In the genomic region with DNA sequence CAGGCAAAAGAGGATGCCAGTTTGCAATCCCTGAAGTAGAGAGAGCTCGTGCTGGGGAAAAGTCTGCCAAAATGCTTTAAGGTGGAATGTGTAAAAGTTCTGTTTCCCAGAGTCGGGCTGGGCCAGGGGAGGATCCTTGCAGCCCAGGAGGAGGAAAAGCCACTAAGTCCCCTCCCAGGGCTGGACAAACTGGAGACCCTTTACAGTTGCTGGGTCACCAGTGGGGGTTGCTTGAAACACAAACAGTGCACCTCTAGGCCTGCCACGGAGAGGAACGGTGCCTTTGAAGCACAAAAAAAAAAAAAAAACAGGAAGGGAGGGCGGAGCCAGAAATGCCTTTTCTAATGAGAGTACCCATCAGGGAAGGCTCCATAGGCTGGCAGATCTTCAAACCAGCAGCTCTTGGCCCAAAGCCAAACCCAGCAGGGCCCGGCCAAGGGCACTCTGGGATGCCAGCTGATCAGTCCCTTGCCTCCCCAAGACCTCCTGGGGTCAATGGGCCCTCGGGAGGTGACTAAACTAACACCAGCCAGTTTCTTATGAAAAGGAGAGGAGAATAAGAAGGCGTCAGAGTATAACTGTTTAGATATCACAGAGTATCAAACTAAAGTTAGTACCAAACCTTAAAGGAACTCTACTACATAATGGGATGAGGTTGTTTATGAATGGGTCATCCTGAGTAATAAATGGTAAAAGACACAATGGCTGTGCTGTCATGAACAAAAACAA, we compare ENCODE assay signal across 8 cellular contexts. TPM values are rescaled to one million over a fixed set of nuclear protein-coding genes. Genes with fewer than 3 reads are reported as not detected.
A peak's percentile ranks its signal among the peaks of the same experiment; 100 is the strongest.
DNase-seq lines count a peak whose midpoint lies in the region; ATAC-seq and TF ChIP-seq lines count a peak whose summit lies in the region.

No MANE protein-coding gene starts in this region.

- no peaks in the 10 kb centered on the region for H3K27me3 Mint-ChIP-seq in nephron (ENCODE audit: low read depth)

- ATAC-seq in HG03432 (IDR thresholded peaks at IDR 0.05; ENCODE audit: unreplicated experiment): peak; percentile 37
- ATAC-seq in GM19035 (IDR thresholded peaks at IDR 0.05; ENCODE audit: unreplicated experiment): no peak
- no peak for ATAC-seq in HG03457 (IDR thresholded peaks at IDR 0.05; ENCODE audit: unreplicated experiment)

- DNase-seq in DMS53 (lab: John Stamatoyannopoulos, UW) (peak; percentile 95), NOMO-1 treated with DMSO at 0.1 percent for 48 hours (lab: John Stamatoyannopoulos, UW; ENCODE audit: unreplicated experiment) (peak; percentile 45), activated T-helper 1 cell treated with Interleukin-2 at 50 U/mL for 16 hours (ENCODE audit: low read depth) (peak; percentile 36), fibroblast of villous mesenchyme (ENCODE audit: low read depth) (peak; percentile 56)

- no peak for TF ChIP-seq CTCF in fibroblast of villous mesenchyme (IDR thresholded peaks at IDR 0.05; ENCODE audit: insufficient read depth, low read depth, low read length)
- TF ChIP-seq CTCF in nephron (IDR thresholded peaks at IDR 0.05; ENCODE audit: unreplicated experiment in 3 of 3): no peak

- H3K4me1 Mint-ChIP-seq in nephron: peaks cover 37% of the 10 kb centered on the region

- no peaks in the 10 kb centered on the region for H3K9me3 Mint-ChIP-seq in nephron

- peak overlapping the region; percentile 95 to 96 (median 96) for H3K27ac Mint-ChIP-seq in nephron

- H3K36me3 Mint-ChIP-seq in nephron (ENCODE audit: low read depth): no peaks in the 10 kb centered on the region

- H3K4me3 ChIP-seq in fibroblast of villous mesenchyme (ENCODE audit: low read depth, low read length): peak overlapping the region; percentile 69

- peak overlapping the region in 2 of 3 experiments; percentile 68 to 73 for H3K4me3 Mint-ChIP-seq in nephron

RNA-seq across cellular contexts. Expression of a gene that starts 23.7 kb away (rescaled TPM):
- total RNA-seq in fibroblast of villous mesenchyme: 325 and 421 TPM in 2 replicates

Comparison
In these comparisons a context has a peak if more than half of its experiments do, and no peak if none do; other contexts are left out.
1. DNase-seq: peak in every context shown above with its lines; median percentile 95 in DMS53; 56 in fibroblast of villous mesenchyme; 45 in NOMO-1 treated with DMSO at 0.1 percent for 48 hours; 36 in activated T-helper 1 cell treated with Interleukin-2 at 50 U/mL for 16 hours.